3 cellular contexts compared by ENCODE assay signal in the genomic region with DNA sequence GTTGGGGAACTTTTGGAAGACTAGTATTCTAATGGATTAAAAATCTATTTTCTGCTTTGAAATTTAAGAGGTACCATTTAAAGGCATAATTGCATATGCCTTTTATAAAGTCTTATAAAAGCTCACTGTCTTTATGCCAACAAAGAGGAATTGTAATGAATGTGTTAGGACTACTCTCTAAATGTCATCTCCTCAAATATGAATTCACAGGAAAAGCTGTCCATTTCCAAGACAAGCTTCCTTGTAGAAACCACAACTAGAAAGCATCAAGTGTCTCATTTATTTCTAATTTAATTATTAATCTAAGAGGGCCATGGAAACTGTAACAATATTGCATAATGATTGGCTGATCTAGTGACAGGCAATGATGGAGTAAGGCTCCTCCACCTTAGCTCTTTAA.
"Had no signal": no experiment of that assay in that cellular context is flagged by ENCODE, and none has a peak within 500 bp of the region (broad histone marks: within the 10 kb centered on the region; RNA-seq: fewer than 3 reads in every experiment).

No MANE protein-coding gene starts in this region.

- DNase-seq: GDM1, GF-D8 had no signal

- ATAC-seq: GM12878 had no signal

- H3K4me3 ChIP-seq: GM12878 had no signal
